ENCODE assay signal across 27 cellular contexts in the genomic region with DNA sequence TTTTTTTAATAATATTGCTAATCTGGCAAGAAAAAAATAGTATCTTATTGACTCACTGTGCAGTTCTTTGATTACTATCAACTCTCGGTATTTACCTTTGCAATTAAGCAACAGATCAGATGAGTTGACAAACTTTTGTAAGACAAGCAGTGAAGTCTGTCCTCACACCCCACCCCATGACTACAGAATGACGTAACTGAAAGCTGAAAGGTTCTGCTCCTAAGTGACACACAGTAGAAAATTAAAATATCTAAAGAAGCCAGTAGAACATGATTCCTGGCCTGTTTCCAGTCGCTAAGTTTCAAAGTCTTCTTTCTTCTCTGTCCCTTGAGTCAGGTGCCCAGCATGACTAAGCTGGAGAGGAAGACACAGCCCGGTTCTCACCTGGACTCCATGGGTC.
DNase-seq lines count a peak whose midpoint lies in the region; ATAC-seq and TF ChIP-seq lines count a peak whose summit lies in the region.
"Had no signal": no experiment of that assay in that cellular context is flagged by ENCODE, and none has a peak within 500 bp of the region (broad histone marks: within the 10 kb centered on the region; RNA-seq: fewer than 3 reads in every experiment).

No MANE protein-coding gene starts in this region.

- H3K4me3 ChIP-seq in hepatocyte, result no peak overlapping the region
- no peak overlapping the region for H3K4me3 ChIP-seq in smooth muscle cell
- H3K4me3 ChIP-seq in thyroid gland (replicated peaks in 1 of 3), result no peak overlapping the region
- H3K4me3 ChIP-seq: left ventricle myocardium inferior, right atrium auricular region, testis, uterus had no signal

- intact Hi-C loops in activated CD4-positive, alpha-beta T cell treated with anti-CD3 and anti-CD28 coated beads for 36 hours (cut with DNase I, micrococcal nuclease), result no loop called here
- intact Hi-C loops in thyroid gland (cut with DNase I), result no loop called here

- WGBS in hepatocyte (ENCODE audit: low lambda C conversion rate, missing lambda C conversion rate), result 85% methylated on average over 4 of the region's 4 CpGs
- WGBS in smooth muscle cell (ENCODE audit: low lambda C conversion rate), result 78% methylated on average over 4 of the region's 4 CpGs
- WGBS in thyroid gland, 2 donors, result 91 to 94% methylated on average over 4 of the region's 4 CpGs

- ATAC-seq in activated CD4-positive, alpha-beta T cell treated with anti-CD3 and anti-CD28 coated beads for 36 hours, result peak; percentile 19
- no peak for ATAC-seq in activated CD8-positive, alpha-beta T cell treated with anti-CD3 and anti-CD28 coated beads, Interleukin-2, amount 10 ng/mL, durations not matched to agents 7 days and 5 days
- ATAC-seq: CD8-positive, alpha-beta T cell; SK-N-SH treated with all-trans-retinoic acid at 6 μM for 48 hours had no signal

- no peak for TF ChIP-seq POLR2A in thyroid gland (IDR thresholded peaks at IDR 0.05)

- H3K4me2 ChIP-seq in hepatocyte (no peak overlapping the region), smooth muscle cell (no peak overlapping the region)

- no peak overlapping the region for H3K9ac ChIP-seq in smooth muscle cell (ENCODE audit: low read depth)

- H3K27ac ChIP-seq in VCaP, result peak overlapping the region; percentile 75; the same call in 1 of the 2 replicates
- no peak overlapping the region for H3K27ac ChIP-seq in hepatocyte
- peak overlapping the region; percentile 89 for H3K27ac ChIP-seq in smooth muscle cell (ENCODE audit: low read depth)
- no peak overlapping the region for H3K27ac ChIP-seq in thyroid gland
- H3K27ac ChIP-seq: brain microvascular endothelial cell, left ventricle myocardium inferior, right atrium auricular region, testis, uterus had no signal

- H3K27me3 Mint-ChIP-seq in activated CD4-positive, alpha-beta T cell treated with anti-CD3 and anti-CD28 coated beads for 36 hours, result no peaks in the 10 kb centered on the region
- no peaks in the 10 kb centered on the region for H3K27me3 Mint-ChIP-seq in activated CD8-positive, alpha-beta T cell treated with anti-CD3 and anti-CD28 coated beads, Interleukin-2, amount 10 ng/mL, durations not matched to agents 7 days and 5 days (ENCODE audit: low read depth)
- H3K27me3 Mint-ChIP-seq: stimulated activated naive CD8-positive, alpha-beta T cell treated with anti-CD3 and anti-CD28 coated beads, Interleukin-15, Interleukin-2, amounts not matched to agents 100 ng/mL and 50 ng/mL, for 24 hours had no signal

- CTCF ChIA-PET in activated CD4-positive, alpha-beta T cell treated with anti-CD3 and anti-CD28 coated beads for 36 hours (lab: Charles Lee), result no interaction called here
- CTCF ChIA-PET in activated CD8-positive, alpha-beta T cell treated with anti-CD3 and anti-CD28 coated beads, Interleukin-2, amount 10 ng/mL, durations not matched to agents 7 days and 5 days (lab: Charles Lee), result no interaction called here

- no peak for TF ChIP-seq CTCF in VCaP (conservative IDR thresholded peaks at IDR 0.05)
- TF ChIP-seq CTCF in hepatocyte (IDR thresholded peaks at IDR 0.05; ENCODE audit: poor library complexity), result no peak
- TF ChIP-seq CTCF in smooth muscle cell (IDR thresholded peaks at IDR 0.05; ENCODE audit: borderline replicate concordance, insufficient read depth, poor library complexity, severe bottlenecking), result no peak
- no peak for TF ChIP-seq CTCF in thyroid gland (IDR thresholded peaks at IDR 0.05)

- POLR2A ChIA-PET in activated CD4-positive, alpha-beta T cell treated with anti-CD3 and anti-CD28 coated beads for 36 hours (lab: Charles Lee), result no interaction called here
- POLR2A ChIA-PET in activated CD8-positive, alpha-beta T cell treated with anti-CD3 and anti-CD28 coated beads, Interleukin-2, amount 10 ng/mL, durations not matched to agents 7 days and 5 days (lab: Charles Lee), result no interaction called here

- H3K4me3 Mint-ChIP-seq in activated CD4-positive, alpha-beta T cell treated with anti-CD3 and anti-CD28 coated beads for 36 hours, result no peak overlapping the region
- H3K4me3 Mint-ChIP-seq in activated CD8-positive, alpha-beta T cell treated with anti-CD3 and anti-CD28 coated beads, Interleukin-2, amount 10 ng/mL, durations not matched to agents 7 days and 5 days, result no peak overlapping the region
- H3K4me3 Mint-ChIP-seq: CD8-positive, alpha-beta T cell; HFFc6; stimulated activated naive CD8-positive, alpha-beta T cell treated with anti-CD3 and anti-CD28 coated beads, Interleukin-15, Interleukin-2, amounts not matched to agents 100 ng/mL and 50 ng/mL, for 24 hours; T-helper 1 cell treated with Interleukin-12 subunit alpha and Interleukin-12 subunit beta and Interleukin-4 antibody, amounts not matched to agents 30 μg/mL and 1 μg/mL, for 36 hours had no signal

- H3K79me2 ChIP-seq in hepatocyte, result no peaks in the 10 kb centered on the region
- no peaks in the 10 kb centered on the region for H3K79me2 ChIP-seq in smooth muscle cell (ENCODE audit: low read depth)

- H3K27me3 ChIP-seq in hepatocyte, result no peaks in the 10 kb centered on the region
- H3K27me3 ChIP-seq in smooth muscle cell (ENCODE audit: low read depth), result no peaks in the 10 kb centered on the region
- H3K27me3 ChIP-seq in thyroid gland, result no peaks in the 10 kb centered on the region
- H3K27me3 ChIP-seq: brain microvascular endothelial cell, right atrium auricular region, testis, uterus had no signal

- DNase-seq in activated CD4-positive, alpha-beta T cell treated with anti-CD3 and anti-CD28 coated beads for 36 hours, result no peak
- DNase-seq in activated CD4-positive, alpha-beta T cell treated with anti-CD3 and anti-CD28 coated beads, Interleukin-2, amount 50 U/mL, for 1 hour, result no peak
- DNase-seq in hepatocyte (ENCODE audit: low spot score) (peak; percentile 19), smooth muscle cell (lab: John Stamatoyannopoulos, UW; ENCODE audit: unreplicated experiment) (no peak), thyroid gland (no peak), GM03348 (ENCODE audit: low spot score) (no peak)
- DNase-seq in activated CD8-positive, alpha-beta T cell treated with anti-CD3 and anti-CD28 coated beads, Interleukin-2, amount 10 ng/mL, durations not matched to agents 7 days and 5 days, result no peak
- DNase-seq: activated CD4-positive, CD25-positive, alpha-beta regulatory T cell treated with anti-CD3 and anti-CD28 coated beads, Interleukin-2, amount 50 U/mL, for 72 hours; AML-193; amygdala; brain microvascular endothelial cell; CD8-positive, alpha-beta T cell; HFFc6; left ventricle myocardium inferior; MV-4-11; NCI-H1436 treated with DMSO at 0.1 percent for 48 hours; NCI-H2081 treated with DMSO at 0.1 percent for 48 hours; NCI-H774; stimulated activated CD8-positive, alpha-beta memory T cell treated with anti-CD3 and anti-CD28 coated beads, Interleukin-4, amount 100 ng/mL, for 48 hours; testis; uterus had no signal

- H3K9me3 ChIP-seq in hepatocyte (ENCODE audit: low read depth), result no peaks in the 10 kb centered on the region
- no peaks in the 10 kb centered on the region for H3K9me3 ChIP-seq in smooth muscle cell (replicated peaks; ENCODE audit: low read depth)
- no peaks in the 10 kb centered on the region for H3K9me3 ChIP-seq in thyroid gland
- H3K9me3 ChIP-seq: left ventricle myocardium inferior, right atrium auricular region, testis, uterus had no signal

- no peak overlapping the region for H3K27ac Mint-ChIP-seq in activated CD4-positive, alpha-beta T cell treated with anti-CD3 and anti-CD28 coated beads for 36 hours
- H3K27ac Mint-ChIP-seq in activated CD8-positive, alpha-beta T cell treated with anti-CD3 and anti-CD28 coated beads, Interleukin-2, amount 10 ng/mL, durations not matched to agents 7 days and 5 days, result no peak overlapping the region
- H3K27ac Mint-ChIP-seq: activated naive CD4-positive, alpha-beta T cell treated with anti-CD3 and anti-CD28 coated beads, Interleukin-2, amount 50 U/mL, for 72 hours; CD8-positive, alpha-beta T cell; HFFc6; stimulated activated naive CD8-positive, alpha-beta T cell treated with anti-CD3 and anti-CD28 coated beads, Interleukin-15, Interleukin-2, amounts not matched to agents 100 ng/mL and 50 ng/mL, for 24 hours; T-helper 1 cell treated with Interleukin-12 subunit alpha and Interleukin-12 subunit beta and Interleukin-4 antibody, amounts not matched to agents 30 μg/mL and 1 μg/mL, for 36 hours had no signal

- H4K20me1 ChIP-seq in hepatocyte (ENCODE audit: insufficient read depth, poor library complexity, severe bottlenecking) (no peaks in the 10 kb centered on the region), smooth muscle cell (ENCODE audit: low read depth) (no peaks in the 10 kb centered on the region)

- peaks cover 4% of the 10 kb centered on the region for H3K4me1 Mint-ChIP-seq in activated CD4-positive, alpha-beta T cell treated with anti-CD3 and anti-CD28 coated beads for 36 hours
- H3K4me1 Mint-ChIP-seq in activated CD8-positive, alpha-beta T cell treated with anti-CD3 and anti-CD28 coated beads, Interleukin-2, amount 10 ng/mL, durations not matched to agents 7 days and 5 days (ENCODE audit: low read depth), result no peaks in the 10 kb centered on the region

- H3K36me3 Mint-ChIP-seq in activated CD4-positive, alpha-beta T cell treated with anti-CD3 and anti-CD28 coated beads for 36 hours (ENCODE audit: low read depth), result no peaks in the 10 kb centered on the region
- no peaks in the 10 kb centered on the region for H3K36me3 Mint-ChIP-seq in activated CD8-positive, alpha-beta T cell treated with anti-CD3 and anti-CD28 coated beads, Interleukin-2, amount 10 ng/mL, durations not matched to agents 7 days and 5 days (ENCODE audit: low read depth)
- H3K36me3 Mint-ChIP-seq: CD8-positive, alpha-beta T cell had no signal

- H3F3A ChIP-seq in smooth muscle cell (ENCODE audit: low read depth), result no peaks in the 10 kb centered on the region

- H2AFZ ChIP-seq in hepatocyte (no peak overlapping the region), smooth muscle cell (ENCODE audit: low read depth) (no peak overlapping the region)

- H3K9me2 ChIP-seq in hepatocyte (replicated peaks; ENCODE audit: insufficient read depth), result no peaks in the 10 kb centered on the region

- H3K9me3 Mint-ChIP-seq in activated CD4-positive, alpha-beta T cell treated with anti-CD3 and anti-CD28 coated beads for 36 hours (ENCODE audit: low read depth), result no peaks in the 10 kb centered on the region
- H3K9me3 Mint-ChIP-seq in activated CD8-positive, alpha-beta T cell treated with anti-CD3 and anti-CD28 coated beads, Interleukin-2, amount 10 ng/mL, durations not matched to agents 7 days and 5 days (ENCODE audit: insufficient read depth), result peaks cover 4% of the 10 kb centered on the region
- H3K9me3 Mint-ChIP-seq: CD8-positive, alpha-beta T cell; HFFc6; stimulated activated naive CD8-positive, alpha-beta T cell treated with anti-CD3 and anti-CD28 coated beads, Interleukin-15, Interleukin-2, amounts not matched to agents 100 ng/mL and 50 ng/mL, for 24 hours; T-helper 1 cell treated with Interleukin-12 subunit alpha and Interleukin-12 subunit beta and Interleukin-4 antibody, amounts not matched to agents 30 μg/mL and 1 μg/mL, for 36 hours had no signal

- no peaks in the 10 kb centered on the region for H3K36me3 ChIP-seq in hepatocyte (replicated peaks; ENCODE audit: insufficient read depth, low read depth)
- H3K36me3 ChIP-seq in smooth muscle cell (ENCODE audit: low read depth), result peaks cover 6% of the 10 kb centered on the region
- no peaks in the 10 kb centered on the region for H3K36me3 ChIP-seq in thyroid gland
- H3K36me3 ChIP-seq: right atrium auricular region, uterus had no signal

- H3K4me1 ChIP-seq in hepatocyte (ENCODE audit: insufficient read depth), result no peaks in the 10 kb centered on the region
- no peaks in the 10 kb centered on the region for H3K4me1 ChIP-seq in smooth muscle cell (ENCODE audit: low read depth)
- H3K4me1 ChIP-seq in thyroid gland, result peaks cover 0 to 6% of the 10 kb centered on the region in 2 donors
- H3K4me1 ChIP-seq: left ventricle myocardium inferior, right atrium auricular region, testis had no signal

Comparison
In these comparisons a context has a peak if more than half of its experiments do, and no peak if none do; other contexts are left out.
1. H3K27ac ChIP-seq: peak in VCaP (single experiment) and smooth muscle cell (single experiment); none in hepatocyte (single experiment) and thyroid gland (0 of 3).